In the genomic region with DNA sequence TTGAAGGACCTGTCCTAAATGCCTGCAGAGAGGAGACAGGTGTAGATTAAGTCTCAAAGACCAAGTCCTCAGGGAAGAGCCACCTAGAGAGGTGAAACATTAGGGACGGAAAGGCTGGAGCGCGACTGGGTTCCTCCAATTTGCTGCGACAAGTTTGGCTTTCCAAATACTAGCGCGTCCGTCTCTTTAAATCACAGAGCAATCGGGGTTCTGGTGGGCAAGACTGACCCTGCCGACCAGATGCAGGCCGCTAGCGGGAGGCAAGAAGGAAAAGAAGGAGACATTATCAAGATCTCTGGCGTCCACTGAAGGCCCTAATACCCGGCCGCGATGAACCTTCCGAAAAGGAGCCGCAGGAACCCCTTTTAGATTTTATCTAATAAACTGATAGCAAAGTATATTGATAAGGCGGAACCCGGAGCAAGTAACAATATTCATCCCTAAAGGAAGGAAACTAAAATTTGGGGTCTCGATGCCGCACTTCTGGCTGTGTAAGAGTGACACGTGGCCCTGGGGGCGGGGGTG, we compare ENCODE assay signal across 1 cellular context.
A peak's percentile ranks its signal among the peaks of the same experiment; 100 is the strongest.
TF ChIP-seq lines count a peak whose summit lies in the region.

No MANE protein-coding gene starts in this region.

TF ChIP-seq in H1, 55 proteins besides CTCF, POLR2A, EP300 and RAD21:
- TF ChIP-seq SUZ12 (IDR thresholded peaks at IDR 0.05; ENCODE audit: low read length), result peak; percentile 62
- no peak for TF ChIP-seq CBX5 (IDR thresholded peaks at IDR 0.05; ENCODE audit: low read depth, low read length)
- peak; percentile 74 for TF ChIP-seq EZH2 (IDR thresholded peaks at IDR 0.05; ENCODE audit: low read depth, low read length, severe bottlenecking)
- no peak for TF ChIP-seq JUND (IDR thresholded peaks at IDR 0.05; ENCODE audit: low read length)
- peak; percentile 12 for TF ChIP-seq RNF2 (IDR thresholded peaks at IDR 0.05; ENCODE audit: borderline replicate concordance, low read depth, low read length, missing control alignments, poor library complexity, severe bottlenecking)
- TF ChIP-seq, protein P1, sequence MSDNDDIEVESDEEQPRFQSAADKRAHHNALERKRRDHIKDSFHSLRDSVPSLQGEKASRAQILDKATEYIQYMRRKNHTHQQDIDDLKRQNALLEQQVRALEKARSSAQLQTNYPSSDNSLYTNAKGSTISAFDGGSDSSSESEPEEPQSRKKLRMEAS (IDR thresholded peaks at IDR 0.05), result peak; percentile 32
